In the genomic region with DNA sequence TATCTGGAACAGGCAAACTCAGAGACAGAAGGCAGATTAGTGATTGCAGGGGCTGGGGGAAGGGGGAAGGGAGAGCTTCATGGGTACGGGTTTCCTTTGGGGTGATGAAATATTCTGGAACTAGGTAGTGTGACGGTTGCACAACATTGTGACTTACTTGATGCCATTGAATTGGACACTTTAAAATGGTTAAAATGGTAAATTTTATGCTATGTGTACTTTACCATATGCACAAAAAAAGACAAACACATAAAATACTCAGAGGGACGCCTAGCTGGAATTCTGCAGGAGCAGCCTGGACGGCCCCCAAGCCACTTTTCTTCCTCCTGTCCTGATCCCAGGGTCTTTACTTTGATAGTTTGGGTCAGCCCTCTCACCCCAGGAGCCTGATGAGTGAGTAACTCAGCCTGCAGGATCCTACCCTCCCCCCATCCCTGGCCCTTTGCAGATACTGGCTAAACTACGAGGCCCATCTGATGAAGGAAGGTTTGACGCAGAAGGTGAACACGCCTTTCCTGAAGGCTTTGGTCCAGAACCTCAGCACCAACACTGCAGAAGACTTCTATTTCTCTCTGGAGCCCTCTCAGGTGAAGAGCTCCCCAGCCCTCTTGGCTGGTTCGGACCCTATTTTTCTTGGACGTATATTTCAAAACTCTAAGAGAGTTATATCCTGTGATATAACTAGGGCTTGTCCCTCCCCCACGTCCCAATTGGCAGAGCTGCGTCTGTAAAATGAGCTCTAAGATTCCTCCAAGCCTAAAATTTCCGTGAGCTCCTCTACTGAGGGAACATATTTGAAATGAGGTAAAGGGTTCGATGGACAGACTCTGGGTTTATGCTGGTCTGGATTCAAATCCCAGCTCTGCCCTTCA, we compare ENCODE assay signal across 2 cellular contexts.
TF ChIP-seq lines count a peak whose summit lies in the region.

No MANE protein-coding gene starts in this region.

TF ChIP-seq in IMR-90, 13 proteins besides CTCF, POLR2A, EP300 and RAD21:
- TF ChIP-seq, protein P1, sequence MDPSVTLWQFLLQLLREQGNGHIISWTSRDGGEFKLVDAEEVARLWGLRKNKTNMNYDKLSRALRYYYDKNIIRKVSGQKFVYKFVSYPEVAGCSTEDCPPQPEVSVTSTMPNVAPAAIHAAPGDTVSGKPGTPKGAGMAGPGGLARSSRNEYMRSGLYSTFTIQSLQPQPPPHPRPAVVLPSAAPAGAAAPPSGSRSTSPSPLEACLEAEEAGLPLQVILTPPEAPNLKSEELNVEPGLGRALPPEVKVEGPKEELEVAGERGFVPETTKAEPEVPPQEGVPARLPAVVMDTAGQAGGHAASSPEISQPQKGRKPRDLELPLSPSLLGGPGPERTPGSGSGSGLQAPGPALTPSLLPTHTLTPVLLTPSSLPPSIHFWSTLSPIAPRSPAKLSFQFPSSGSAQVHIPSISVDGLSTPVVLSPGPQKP (IDR thresholded peaks at IDR 0.05; ENCODE audit: borderline replicate concordance, low read depth, low read length): no peak
- peak; percentile 40; the same call in 1 of the 2 replicates for TF ChIP-seq CEBPB (IDR thresholded peaks at IDR 0.05; ENCODE audit: low read depth, low read length)

TF ChIP-seq in WTC11, 78 proteins besides CTCF, POLR2A, EP300 and RAD21:
- TF ChIP-seq, protein P2, sequence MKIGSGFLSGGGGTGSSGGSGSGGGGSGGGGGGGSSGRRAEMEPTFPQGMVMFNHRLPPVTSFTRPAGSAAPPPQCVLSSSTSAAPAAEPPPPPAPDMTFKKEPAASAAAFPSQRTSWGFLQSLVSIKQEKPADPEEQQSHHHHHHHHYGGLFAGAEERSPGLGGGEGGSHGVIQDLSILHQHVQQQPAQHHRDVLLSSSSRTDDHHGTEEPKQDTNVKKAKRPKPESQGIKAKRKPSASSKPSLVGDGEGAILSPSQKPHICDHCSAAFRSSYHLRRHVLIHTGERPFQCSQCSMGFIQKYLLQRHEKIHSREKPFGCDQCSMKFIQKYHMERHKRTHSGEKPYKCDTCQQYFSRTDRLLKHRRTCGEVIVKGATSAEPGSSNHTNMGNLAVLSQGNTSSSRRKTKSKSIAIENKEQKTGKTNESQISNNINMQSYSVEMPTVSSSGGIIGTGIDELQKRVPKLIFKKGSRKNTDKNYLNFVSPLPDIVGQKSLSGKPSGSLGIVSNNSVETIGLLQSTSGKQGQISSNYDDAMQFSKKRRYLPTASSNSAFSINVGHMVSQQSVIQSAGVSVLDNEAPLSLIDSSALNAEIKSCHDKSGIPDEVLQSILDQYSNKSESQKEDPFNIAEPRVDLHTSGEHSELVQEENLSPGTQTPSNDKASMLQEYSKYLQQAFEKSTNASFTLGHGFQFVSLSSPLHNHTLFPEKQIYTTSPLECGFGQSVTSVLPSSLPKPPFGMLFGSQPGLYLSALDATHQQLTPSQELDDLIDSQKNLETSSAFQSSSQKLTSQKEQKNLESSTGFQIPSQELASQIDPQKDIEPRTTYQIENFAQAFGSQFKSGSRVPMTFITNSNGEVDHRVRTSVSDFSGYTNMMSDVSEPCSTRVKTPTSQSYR (CRISPR knock-in tag; IDR thresholded peaks at IDR 0.05): 0 out of 2 replicates have a peak, but pooled peaks have one; percentile 21
- TF ChIP-seq SP1 (CRISPR knock-in tag; conservative IDR thresholded peaks at IDR 0.05): no peak
